Comparison of ENCODE assay signal across 1 cellular context in genomic region chr6:132023490-132023889, GRCh38.
TF ChIP-seq lines count a peak whose summit lies in the region.

No MANE protein-coding gene starts in this region.

TF ChIP-seq in GM23338, 12 proteins besides CTCF, POLR2A, EP300 and RAD21:
- TF ChIP-seq ZNF114 (CRISPR knock-in tag; IDR thresholded peaks at IDR 0.05) (no peak), POLR2AphosphoS5 (IDR thresholded peaks at IDR 0.05; ENCODE audit: low read depth) (no peak), CREB1 (CRISPR knock-in tag; IDR thresholded peaks at IDR 0.05; ENCODE audit: low read depth) (no peak), EZH2 (IDR thresholded peaks at IDR 0.05; ENCODE audit: low read depth, unreplicated experiment) (no peak), NANOG (IDR thresholded peaks at IDR 0.05; ENCODE audit: borderline replicate concordance) (no peak), JUNB (IDR thresholded peaks at IDR 0.05; ENCODE audit: unreplicated experiment) (no peak), ZNF331 (CRISPR knock-in tag; IDR thresholded peaks at IDR 0.05; ENCODE audit: low read depth) (no peak), ZNF462 (CRISPR knock-in tag; IDR thresholded peaks at IDR 0.05) (no peak), ETS1 (IDR thresholded peaks at IDR 0.05) (no peak), EZH2phosphoT487 (IDR thresholded peaks at IDR 0.05; ENCODE audit: unreplicated experiment) (no peak), STAT1 (IDR thresholded peaks at IDR 0.05; ENCODE audit: unreplicated experiment) (no peak), REST (IDR thresholded peaks at IDR 0.05; ENCODE audit: unreplicated experiment) (no peak)
